Comparison of ENCODE assay signal across 9 cellular contexts in the genomic region with DNA sequence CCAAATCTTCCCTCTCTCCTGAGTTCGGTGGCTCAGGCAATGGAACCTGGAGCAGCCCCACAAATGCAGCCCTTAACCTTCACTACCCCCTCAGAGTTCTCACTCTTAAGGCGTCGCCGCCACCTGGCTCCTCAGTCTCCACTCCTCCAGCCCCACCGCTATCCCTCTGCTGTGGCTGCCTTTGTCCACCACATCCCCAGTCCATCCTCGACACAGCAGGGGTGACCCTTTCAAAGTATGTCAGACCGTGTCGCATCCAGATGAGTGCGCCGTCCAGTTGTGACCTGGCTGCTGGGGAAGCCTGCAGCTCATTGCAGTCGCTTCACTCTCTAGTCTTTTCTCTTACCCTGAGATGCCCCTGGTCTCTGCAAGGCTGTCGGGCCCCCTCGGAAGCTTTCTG. TPM values are rescaled to one million over a fixed set of nuclear protein-coding genes. Genes with fewer than 3 reads are reported as not detected.
DNase-seq lines count a peak whose midpoint lies in the region; ATAC-seq and TF ChIP-seq lines count a peak whose summit lies in the region.
"Had no signal": no experiment of that assay in that cellular context is flagged by ENCODE, and none has a peak within 500 bp of the region (broad histone marks: within the 10 kb centered on the region; RNA-seq: fewer than 3 reads in every experiment).

No MANE protein-coding gene starts in this region.

- no peaks in the 10 kb centered on the region for H3K9me3 Mint-ChIP-seq in activated T-cell treated with anti-CD3 and anti-CD28 coated beads, Interleukin-2, amount 50 U/mL, for 4 hours
- H3K9me3 Mint-ChIP-seq in activated T-helper 1 cell treated with anti-CD3 and anti-CD28 coated beads, Interleukin-12 subunit alpha, Interleukin-12 subunit beta, Interleukin-2, Interleukin-4 antibody, amounts not matched to agents 30 ng/mL and 10 ng/mL and 1 ng/mL, durations not matched to agents 14 hours and 24 hours and 36 hours: no peaks in the 10 kb centered on the region

- peak overlapping the region; percentile 86 for H3K27ac Mint-ChIP-seq in activated T-helper 1 cell treated with anti-CD3 and anti-CD28 coated beads, Interleukin-12 subunit alpha, Interleukin-12 subunit beta, Interleukin-2, Interleukin-4 antibody, amounts not matched to agents 30 ng/mL and 10 ng/mL and 1 ng/mL, durations not matched to agents 14 hours and 24 hours and 36 hours

- TF ChIP-seq CTCF in tibial artery (IDR thresholded peaks at IDR 0.05): no peak

- intact Hi-C loops in activated T-helper 1 cell treated with anti-CD3 and anti-CD28 coated beads, Interleukin-12 subunit alpha, Interleukin-12 subunit beta, Interleukin-2, Interleukin-4 antibody, amounts not matched to agents 30 ng/mL and 10 ng/mL and 1 ng/mL, durations not matched to agents 14 hours and 24 hours and 36 hours (cut with micrococcal nuclease): loop anchor here (2.0 kb wide), 2 partner anchors 61 to 179 kb away; a partner anchor contains a TSS
- intact Hi-C loops in left colon (cut with DNase I, micrococcal nuclease) (loop anchor here in 1 of 2 donors (10.0 kb wide), 1 partner anchor 85 kb away; a partner anchor contains a TSS), tibial artery (cut with DNase I; ENCODE audit: low total_unique reads) (loop anchor here (5.0 kb wide), 1 partner anchor 167 kb away; a partner anchor contains a TSS)

- H3K4me1 Mint-ChIP-seq in activated T-cell treated with anti-CD3 and anti-CD28 coated beads, Interleukin-2, amount 50 U/mL, for 4 hours (ENCODE audit: low read depth): peaks cover 65% of the 10 kb centered on the region
- peaks cover 63% of the 10 kb centered on the region for H3K4me1 Mint-ChIP-seq in activated T-helper 1 cell treated with anti-CD3 and anti-CD28 coated beads, Interleukin-12 subunit alpha, Interleukin-12 subunit beta, Interleukin-2, Interleukin-4 antibody, amounts not matched to agents 30 ng/mL and 10 ng/mL and 1 ng/mL, durations not matched to agents 14 hours and 24 hours and 36 hours (ENCODE audit: low read depth)

- peaks cover 0 to 71% (median 37%) of the 10 kb centered on the region in 4 donors for H3K4me1 ChIP-seq in tibial artery

- ATAC-seq in activated T-cell treated with anti-CD3 and anti-CD28 coated beads, Interleukin-2, amount 50 U/mL, for 4 hours: no peak
- ATAC-seq in left colon: peak; percentile 5
- no peak for ATAC-seq in GM19328 (IDR thresholded peaks at IDR 0.05; ENCODE audit: unreplicated experiment)
- ATAC-seq in GM18868 (IDR thresholded peaks at IDR 0.05; ENCODE audit: unreplicated experiment): no peak

- H3K4me3 Mint-ChIP-seq in activated T-cell treated with anti-CD3 and anti-CD28 coated beads, Interleukin-2, amount 50 U/mL, for 4 hours: peak overlapping the region; percentile 100
- H3K4me3 Mint-ChIP-seq in activated T-helper 1 cell treated with anti-CD3 and anti-CD28 coated beads, Interleukin-12 subunit alpha, Interleukin-12 subunit beta, Interleukin-2, Interleukin-4 antibody, amounts not matched to agents 30 ng/mL and 10 ng/mL and 1 ng/mL, durations not matched to agents 14 hours and 24 hours and 36 hours: peak overlapping the region; percentile 100

- peaks cover 0 to 17% (median 11%) of the 10 kb centered on the region in 3 donors for H3K36me3 ChIP-seq in tibial artery

- no peaks in the 10 kb centered on the region for H3K27me3 ChIP-seq in tibial artery

- no peaks in the 10 kb centered on the region for H3K27me3 Mint-ChIP-seq in activated T-cell treated with anti-CD3 and anti-CD28 coated beads, Interleukin-2, amount 50 U/mL, for 4 hours (ENCODE audit: low read depth)
- H3K27me3 Mint-ChIP-seq in activated T-helper 1 cell treated with anti-CD3 and anti-CD28 coated beads, Interleukin-12 subunit alpha, Interleukin-12 subunit beta, Interleukin-2, Interleukin-4 antibody, amounts not matched to agents 30 ng/mL and 10 ng/mL and 1 ng/mL, durations not matched to agents 14 hours and 24 hours and 36 hours (ENCODE audit: insufficient read depth): no peaks in the 10 kb centered on the region

- DNase-seq in activated T-cell treated with anti-CD3 and anti-CD28 coated beads, Interleukin-2, amount 50 U/mL, for 4 hours: no peak
- no peak for DNase-seq in activated T-cell treated with anti-CD3 and anti-CD28 coated beads, Interleukin-2, amount 50 U/mL, for 1 hour
- DNase-seq in activated T-helper 1 cell treated with anti-CD3 and anti-CD28 coated beads, Interleukin-12 subunit alpha, Interleukin-12 subunit beta, Interleukin-2, Interleukin-4 antibody, amounts not matched to agents 30 ng/mL and 10 ng/mL and 1 ng/mL, durations not matched to agents 14 hours and 24 hours and 36 hours (ENCODE audit: low spot score): no peak
- DNase-seq in left colon (peak in 1 of 2 donors; percentile 45), tibial artery (no peak), NCI-H1092 (lab: John Stamatoyannopoulos, UW) (no peak)
- DNase-seq: NCI-H345 had no signal

- H3K4me3 ChIP-seq in tibial artery: peak overlapping the region; percentile 66 to 76

- peaks cover 17% of the 10 kb centered on the region for H3K36me3 Mint-ChIP-seq in activated T-cell treated with anti-CD3 and anti-CD28 coated beads, Interleukin-2, amount 50 U/mL, for 4 hours (ENCODE audit: insufficient read depth)
- H3K36me3 Mint-ChIP-seq in activated T-helper 1 cell treated with anti-CD3 and anti-CD28 coated beads, Interleukin-12 subunit alpha, Interleukin-12 subunit beta, Interleukin-2, Interleukin-4 antibody, amounts not matched to agents 30 ng/mL and 10 ng/mL and 1 ng/mL, durations not matched to agents 14 hours and 24 hours and 36 hours (ENCODE audit: low read depth): peaks cover 22% of the 10 kb centered on the region

- H3K27ac ChIP-seq in tibial artery: no peak overlapping the region

- H3K9me3 ChIP-seq in tibial artery: no peaks in the 10 kb centered on the region

RNA-seq across cellular contexts. Expression of a gene that starts 1.0 kb away (rescaled TPM):
- total RNA-seq in activated T-cell treated with anti-CD3 and anti-CD28 coated beads, Interleukin-2, amount 50 U/mL, for 4 hours: 10 to 100 TPM; 42.1 to 45.3 (median 42.2) TPM
- total RNA-seq in activated T-helper 1 cell treated with anti-CD3 and anti-CD28 coated beads, Interleukin-12 subunit alpha, Interleukin-12 subunit beta, Interleukin-2, Interleukin-4 antibody, amounts not matched to agents 30 ng/mL and 10 ng/mL and 1 ng/mL, durations not matched to agents 14 hours and 24 hours and 36 hours: 71.2 and 71.4 TPM in 2 replicates
- total RNA-seq in left colon: 100 to 1,000 TPM; 142 to 173 TPM

RNA-seq across cellular contexts. Expression of a gene that starts 1.1 kb away (rescaled TPM):
- 100 to 1,000 TPM; 275 to 313 (median 307) TPM for total RNA-seq in activated T-cell treated with anti-CD3 and anti-CD28 coated beads, Interleukin-2, amount 50 U/mL, for 4 hours
- total RNA-seq in activated T-helper 1 cell treated with anti-CD3 and anti-CD28 coated beads, Interleukin-12 subunit alpha, Interleukin-12 subunit beta, Interleukin-2, Interleukin-4 antibody, amounts not matched to agents 30 ng/mL and 10 ng/mL and 1 ng/mL, durations not matched to agents 14 hours and 24 hours and 36 hours: 180 and 193 TPM in 2 replicates
- total RNA-seq in left colon: 100 to 1,000 TPM in 1 of 2 donors, 10 to 100 TPM in 1; 67.1 to 101 TPM

RNA-seq across cellular contexts. Expression of a gene that starts 21.6 kb away (rescaled TPM):
- total RNA-seq in activated T-cell treated with anti-CD3 and anti-CD28 coated beads, Interleukin-2, amount 50 U/mL, for 4 hours: not detected
- 0.18 and 0.24 TPM in 2 replicates for total RNA-seq in activated T-helper 1 cell treated with anti-CD3 and anti-CD28 coated beads, Interleukin-12 subunit alpha, Interleukin-12 subunit beta, Interleukin-2, Interleukin-4 antibody, amounts not matched to agents 30 ng/mL and 10 ng/mL and 1 ng/mL, durations not matched to agents 14 hours and 24 hours and 36 hours
- not detected for total RNA-seq in left colon

RNA-seq across cellular contexts. Expression of a gene that starts 30.5 kb away (rescaled TPM):
- total RNA-seq in activated T-cell treated with anti-CD3 and anti-CD28 coated beads, Interleukin-2, amount 50 U/mL, for 4 hours: not detected
- total RNA-seq in activated T-helper 1 cell treated with anti-CD3 and anti-CD28 coated beads, Interleukin-12 subunit alpha, Interleukin-12 subunit beta, Interleukin-2, Interleukin-4 antibody, amounts not matched to agents 30 ng/mL and 10 ng/mL and 1 ng/mL, durations not matched to agents 14 hours and 24 hours and 36 hours: not detected in 2 replicates
- total RNA-seq in left colon: under 1 TPM; 0.25 to 0.34 TPM

RNA-seq across cellular contexts. Expression of a gene that starts 47.6 kb away (rescaled TPM):
- under 1 TPM in 1 of 3 donors, not detected in 2; 0.11 TPM for total RNA-seq in activated T-cell treated with anti-CD3 and anti-CD28 coated beads, Interleukin-2, amount 50 U/mL, for 4 hours
- total RNA-seq in activated T-helper 1 cell treated with anti-CD3 and anti-CD28 coated beads, Interleukin-12 subunit alpha, Interleukin-12 subunit beta, Interleukin-2, Interleukin-4 antibody, amounts not matched to agents 30 ng/mL and 10 ng/mL and 1 ng/mL, durations not matched to agents 14 hours and 24 hours and 36 hours: 0.07 and 0.16 TPM in 2 replicates
- total RNA-seq in left colon: under 1 TPM; 0.15 to 0.78 TPM
